In genomic region chr22:22761606-22761962, GRCh38 we compare ENCODE assay signal across 25 cellular contexts.
DNase-seq lines count a peak whose midpoint lies in the region; ATAC-seq and TF ChIP-seq lines count a peak whose summit lies in the region.
"Had no signal": no experiment of that assay in that cellular context is flagged by ENCODE, and none has a peak within 500 bp of the region (broad histone marks: within the 10 kb centered on the region; RNA-seq: fewer than 3 reads in every experiment).

No MANE protein-coding gene starts in this region.

- H3K9ac ChIP-seq in endodermal cell (ENCODE audit: extremely low read depth, low read length, poor library complexity, severe bottlenecking), result no peak overlapping the region
- H3K9ac ChIP-seq: KMS-11 had no signal

- DNase-seq in activated naive CD4-positive, alpha-beta T cell treated with anti-CD3 and anti-CD28 coated beads, Interleukin-2, amount 10 ng/mL, durations not matched to agents 7 days and 5 days, result no peak
- no peak for DNase-seq in central memory CD8-positive, alpha-beta T cell (ENCODE audit: low spot score in 2 of 2)
- DNase-seq in islet precursor cell (peak; percentile 5), endodermal cell (no peak), D341Med (ENCODE audit: low spot score) (no peak)
- DNase-seq: 8988T; ACHN; DMS53; H9; IMR-90; NCI-H1048; NCI-H1417; NCI-H1694; NCI-H2029 treated with DMSO at 0.1 percent for 48 hours; NCI-H446 treated with DMSO at 0.1 percent for 48 hours; NCI-H526; NCI-H82; NK-92 treated with Interleukin-12 subunit alpha and Interleukin-12 subunit beta, amount 100 ng/mL, for 24 hours; PC-3 had no signal

- TF ChIP-seq CTCF in endodermal cell (conservative IDR thresholded peaks at IDR 0.05), result no peak

- H3K4me1 Mint-ChIP-seq in activated naive CD4-positive, alpha-beta T cell treated with anti-CD3 and anti-CD28 coated beads, Interleukin-2, amount 50 U/mL, for 24 hours, result peaks cover 9% of the 10 kb centered on the region
- no peaks in the 10 kb centered on the region for H3K4me1 Mint-ChIP-seq in activated naive CD4-positive, alpha-beta T cell treated with anti-CD3 and anti-CD28 coated beads, Interleukin-2, amount 10 ng/mL, durations not matched to agents 7 days and 5 days
- peaks cover 78% of the 10 kb centered on the region for H3K4me1 Mint-ChIP-seq in central memory CD8-positive, alpha-beta T cell
- H3K4me1 Mint-ChIP-seq in endodermal cell, result no peaks in the 10 kb centered on the region
- H3K4me1 Mint-ChIP-seq: CD14-positive monocyte, GM23338, H9 had no signal

- no peak overlapping the region for H3K4me3 Mint-ChIP-seq in activated naive CD4-positive, alpha-beta T cell treated with anti-CD3 and anti-CD28 coated beads, Interleukin-2, amount 50 U/mL, for 24 hours
- no peak overlapping the region for H3K4me3 Mint-ChIP-seq in activated naive CD4-positive, alpha-beta T cell treated with anti-CD3 and anti-CD28 coated beads, Interleukin-2, amount 10 ng/mL, durations not matched to agents 7 days and 5 days
- H3K4me3 Mint-ChIP-seq in central memory CD8-positive, alpha-beta T cell, result no peak overlapping the region
- H3K4me3 Mint-ChIP-seq in endodermal cell, result no peak overlapping the region
- H3K4me3 Mint-ChIP-seq: CD14-positive monocyte, GM23338, H9 had no signal

- no peak overlapping the region for H3K4me3 ChIP-seq in endodermal cell (ENCODE audit: low read length)
- H3K4me3 ChIP-seq: GM23338 had no signal

- 100% methylated on average over 1 of the region's 1 CpG; no CpG with 5 or more reads in 1 of the 2 experiments for WGBS in endodermal cell (ENCODE audit: insufficient coverage in 1 of 2, insufficient read length in 1 of 2), 2 experiments

- no peaks in the 10 kb centered on the region for H3K4me1 ChIP-seq in endodermal cell (ENCODE audit: control insufficient read depth, insufficient read depth, low read length)
- H3K4me1 ChIP-seq: BE2C had no signal

- ATAC-seq in central memory CD8-positive, alpha-beta T cell (replicated peaks; ENCODE audit: extremely low read depth, poor library complexity, severe bottlenecking), result no peak
- no peak for ATAC-seq in GM18907 (IDR thresholded peaks at IDR 0.05; ENCODE audit: unreplicated experiment)
- ATAC-seq: GM23338, PC-3 had no signal

- no peaks in the 10 kb centered on the region for H3K36me3 Mint-ChIP-seq in activated naive CD4-positive, alpha-beta T cell treated with anti-CD3 and anti-CD28 coated beads, Interleukin-2, amount 50 U/mL, for 24 hours
- no peaks in the 10 kb centered on the region for H3K36me3 Mint-ChIP-seq in activated naive CD4-positive, alpha-beta T cell treated with anti-CD3 and anti-CD28 coated beads, Interleukin-2, amount 10 ng/mL, durations not matched to agents 7 days and 5 days
- H3K36me3 Mint-ChIP-seq in central memory CD8-positive, alpha-beta T cell (ENCODE audit: insufficient read depth), result peaks cover 2% of the 10 kb centered on the region
- no peaks in the 10 kb centered on the region for H3K36me3 Mint-ChIP-seq in endodermal cell (ENCODE audit: low read depth)
- H3K36me3 Mint-ChIP-seq: CD14-positive monocyte had no signal

- peaks cover 18% of the 10 kb centered on the region for H3K27me3 ChIP-seq in endodermal cell (ENCODE audit: control insufficient read depth, insufficient read depth, low read length, poor library complexity, severe bottlenecking)
- H3K27me3 ChIP-seq: BE2C had no signal

- CTCF ChIA-PET in activated naive CD4-positive, alpha-beta T cell treated with anti-CD3 and anti-CD28 coated beads, Interleukin-2, amount 10 ng/mL, durations not matched to agents 7 days and 5 days (lab: Charles Lee), result no interaction called here

- no peaks in the 10 kb centered on the region for H3K27me3 Mint-ChIP-seq in activated naive CD4-positive, alpha-beta T cell treated with anti-CD3 and anti-CD28 coated beads, Interleukin-2, amount 50 U/mL, for 24 hours
- H3K27me3 Mint-ChIP-seq in activated naive CD4-positive, alpha-beta T cell treated with anti-CD3 and anti-CD28 coated beads, Interleukin-2, amount 10 ng/mL, durations not matched to agents 7 days and 5 days, result peaks cover 12% of the 10 kb centered on the region
- H3K27me3 Mint-ChIP-seq in central memory CD8-positive, alpha-beta T cell, result no peaks in the 10 kb centered on the region
- peaks cover 68% of the 10 kb centered on the region for H3K27me3 Mint-ChIP-seq in endodermal cell (ENCODE audit: insufficient read depth)

- no peaks in the 10 kb centered on the region for H3K9me3 Mint-ChIP-seq in activated naive CD4-positive, alpha-beta T cell treated with anti-CD3 and anti-CD28 coated beads, Interleukin-2, amount 50 U/mL, for 24 hours
- H3K9me3 Mint-ChIP-seq in activated naive CD4-positive, alpha-beta T cell treated with anti-CD3 and anti-CD28 coated beads, Interleukin-2, amount 10 ng/mL, durations not matched to agents 7 days and 5 days, result no peaks in the 10 kb centered on the region
- H3K9me3 Mint-ChIP-seq in central memory CD8-positive, alpha-beta T cell, result no peaks in the 10 kb centered on the region
- no peaks in the 10 kb centered on the region for H3K9me3 Mint-ChIP-seq in endodermal cell
- H3K9me3 Mint-ChIP-seq: GM23338, H9 had no signal

- no peaks in the 10 kb centered on the region for H3K36me3 ChIP-seq in endodermal cell (ENCODE audit: control insufficient read depth, insufficient read depth, low read length)
- H3K36me3 ChIP-seq: BE2C had no signal

- H3K9me3 ChIP-seq in endodermal cell (ENCODE audit: control insufficient read depth, low read length), result no peaks in the 10 kb centered on the region
- H3K9me3 ChIP-seq: BE2C had no signal

- peak overlapping the region; percentile 17 for H3K27ac Mint-ChIP-seq in activated naive CD4-positive, alpha-beta T cell treated with anti-CD3 and anti-CD28 coated beads, Interleukin-2, amount 50 U/mL, for 24 hours
- no peak overlapping the region for H3K27ac Mint-ChIP-seq in activated naive CD4-positive, alpha-beta T cell treated with anti-CD3 and anti-CD28 coated beads, Interleukin-2, amount 10 ng/mL, durations not matched to agents 7 days and 5 days
- H3K27ac Mint-ChIP-seq in central memory CD8-positive, alpha-beta T cell (ENCODE audit: low read depth), result peak overlapping the region; percentile 71
- H3K27ac Mint-ChIP-seq in endodermal cell, result no peak overlapping the region
- H3K27ac Mint-ChIP-seq: CD14-positive monocyte, GM23338, H9 had no signal

- H3K27ac ChIP-seq in endodermal cell (ENCODE audit: low read depth, low read length), result no peak overlapping the region
- H3K27ac ChIP-seq: KMS-11 had no signal

Comparison
In these comparisons a context has a peak if more than half of its experiments do, and no peak if none do; other contexts are left out.
1. H3K27ac Mint-ChIP-seq: peak in activated naive CD4-positive, alpha-beta T cell treated with anti-CD3 and anti-CD28 coated beads, Interleukin-2, amount 50 U/mL, for 24 hours (single experiment) and central memory CD8-positive, alpha-beta T cell (single experiment); none in activated naive CD4-positive, alpha-beta T cell treated with anti-CD3 and anti-CD28 coated beads, Interleukin-2, amount 10 ng/mL, durations not matched to agents 7 days and 5 days (single experiment) and endodermal cell (single experiment).